8 cellular contexts compared by ENCODE assay signal in the genomic region with DNA sequence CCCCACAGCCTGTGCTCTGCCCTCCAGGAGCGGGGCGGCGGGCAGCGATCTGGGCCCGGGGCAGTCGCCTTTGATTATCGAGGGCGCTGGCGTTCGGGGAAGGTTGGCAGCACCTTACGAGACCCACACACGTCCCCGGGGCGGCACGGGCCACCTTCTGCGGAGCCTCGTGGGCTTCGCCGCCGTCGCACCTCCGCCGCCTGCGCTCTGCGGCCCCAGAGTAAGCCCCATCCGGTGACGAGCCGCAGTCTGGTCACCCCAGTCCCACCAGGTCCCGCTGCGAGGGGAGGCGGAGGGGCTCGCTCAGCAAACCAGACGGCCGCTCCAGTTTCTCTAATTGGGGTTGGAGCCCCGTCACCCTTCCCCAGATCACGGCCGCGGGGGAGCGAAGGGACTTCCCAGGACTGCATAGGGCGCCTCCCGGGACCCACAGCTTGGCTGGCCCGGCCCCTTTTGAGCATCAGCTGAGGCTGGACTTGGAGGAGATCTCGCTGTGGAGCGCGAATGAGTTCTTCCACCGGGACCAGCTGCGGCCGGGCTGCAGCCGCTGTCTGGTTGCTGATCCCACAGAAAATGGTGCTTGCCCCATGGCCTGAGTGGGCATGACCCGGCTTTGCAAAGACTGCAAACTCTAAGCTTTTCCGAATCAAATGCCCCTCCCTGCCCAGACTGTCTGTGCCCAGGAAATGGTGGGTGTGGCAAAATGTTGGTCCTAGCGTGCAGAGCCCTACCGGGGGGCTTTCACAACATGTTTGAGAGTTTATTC. TPM values are rescaled to one million over a fixed set of nuclear protein-coding genes. Genes with fewer than 3 reads are reported as not detected.
A peak's percentile ranks its signal among the peaks of the same experiment; 100 is the strongest.
DNase-seq lines count a peak whose midpoint lies in the region; ATAC-seq and TF ChIP-seq lines count a peak whose summit lies in the region.

No MANE protein-coding gene starts in this region.

- no peaks in the 10 kb centered on the region for H3K9me3 ChIP-seq in heart left ventricle
- H3K9me3 ChIP-seq in psoas muscle, result no peaks in the 10 kb centered on the region

- TF ChIP-seq POLR2A in heart left ventricle (IDR thresholded peaks at IDR 0.05), result no peak

- peak overlapping the region; percentile 94 to 99 (median 97) for H3K27ac ChIP-seq in heart left ventricle
- peak overlapping the region; percentile 81 for H3K27ac ChIP-seq in psoas muscle

- 0 to 1% (median 0%) methylated on average over 12 to 53 of the region's 53 CpGs for WGBS in heart left ventricle, 4 donors
- WGBS in psoas muscle, 3 donors, result 1 to 4% (median 1%) methylated on average over 38 to 53 of the region's 53 CpGs

- TF ChIP-seq CTCF in heart left ventricle (IDR thresholded peaks at IDR 0.05), result no peak
- TF ChIP-seq CTCF in psoas muscle (IDR thresholded peaks at IDR 0.05), result no peak

- peak; percentile 46 for DNase-seq in NK-92 treated with Interleukin-12 subunit alpha and Interleukin-12 subunit beta, amount 100 ng/mL, for 24 hours (lab: John Stamatoyannopoulos, UW)
- no peak for DNase-seq in NK-92 (lab: John Stamatoyannopoulos, UW; ENCODE audit: unreplicated experiment)
- DNase-seq in RPMI7951 (ENCODE audit: low read depth), result peak; percentile 68
- DNase-seq in activated naive CD4-positive, alpha-beta T cell treated with anti-CD3 and anti-CD28 coated beads, Interleukin-2, amount 50 U/mL, for 72 hours (ENCODE audit: low spot score in 2 of 2), result peak in 1 of 2 donors; percentile 34
- DNase-seq in heart left ventricle, result peak; percentile 76 to 89 (median 80)
- DNase-seq in psoas muscle, result peak; percentile 69 to 84
- no peak for DNase-seq in HPDE6-E6E7 (ENCODE audit: extremely low spot score)

- no peaks in the 10 kb centered on the region for H3K9me3 Mint-ChIP-seq in activated naive CD4-positive, alpha-beta T cell treated with anti-CD3 and anti-CD28 coated beads, Interleukin-2, amount 50 U/mL, for 72 hours

- H3K36me3 ChIP-seq in heart left ventricle (peaks cover 0 to 23% (median 10%) of the 10 kb centered on the region in 9 donors), psoas muscle (ENCODE audit: insufficient read depth in 1 of 2, low read depth in 1 of 2) (no peaks in the 10 kb centered on the region)

- H3K27me3 ChIP-seq in heart left ventricle (no peaks in the 10 kb centered on the region), psoas muscle (ENCODE audit: insufficient read depth in 3 of 3, low read length in 2 of 3) (peaks cover 0 to 1% (median 0%) of the 10 kb centered on the region in 3 donors)

- no peak overlapping the region for H3K27ac Mint-ChIP-seq in activated naive CD4-positive, alpha-beta T cell treated with anti-CD3 and anti-CD28 coated beads, Interleukin-2, amount 50 U/mL, for 72 hours

- ATAC-seq in HG02885 (IDR thresholded peaks at IDR 0.05; ENCODE audit: poor library complexity, unreplicated experiment) (peak; percentile 66), heart left ventricle (peak; percentile 59 to 76 (median 72)), psoas muscle (peak; percentile 55 to 72 (median 58))
- ATAC-seq in activated naive CD4-positive, alpha-beta T cell treated with anti-CD3 and anti-CD28 coated beads, Interleukin-2, amount 50 U/mL, for 72 hours, result peak; percentile 70 to 79

- H3K4me3 ChIP-seq in heart left ventricle (peak overlapping the region; percentile 76 to 95 (median 90)), psoas muscle (peak overlapping the region; percentile 79)

- intact Hi-C loops in heart left ventricle (cut with DNase I), result loop anchor here in 7 of 10 donors (2.0 to 5.0 kb wide), 4 partner anchors 27 to 77 kb away; partner anchors contain the start of gene MAPK1IP1L (in 1 of the 7)
- intact Hi-C loops in psoas muscle (cut with DNase I), result loop anchor here in 1 of 2 donors (5.0 kb wide), 1 partner anchor 37 kb away; no protein-coding TSS in a partner anchor

- H3K4me1 ChIP-seq in heart left ventricle (peaks cover 6 to 88% (median 50%) of the 10 kb centered on the region in 12 donors), psoas muscle (no peaks in the 10 kb centered on the region)

- no peaks in the 10 kb centered on the region for H3K36me3 Mint-ChIP-seq in activated naive CD4-positive, alpha-beta T cell treated with anti-CD3 and anti-CD28 coated beads, Interleukin-2, amount 50 U/mL, for 72 hours

RNA-seq across cellular contexts. Expression of gene LGALS3, which starts 0.6 kb away (rescaled TPM):
- 145 and 210 TPM in 2 replicates for total RNA-seq in RPMI7951 (2014; rRNA removed; shearing (Covaris generic))
- 1 to 10 TPM; 1.6 to 8.9 TPM for total RNA-seq in activated naive CD4-positive, alpha-beta T cell treated with anti-CD3 and anti-CD28 coated beads, Interleukin-2, amount 50 U/mL, for 72 hours
- total RNA-seq in heart left ventricle, result 100 to 1,000 TPM; 143 to 372 (median 197) TPM
- polyA plus RNA-seq in heart left ventricle, result 100 to 1,000 TPM; 272 to 311 TPM
- total RNA-seq in psoas muscle, result 10 to 100 TPM; 27.7 to 44.7 (median 38.4) TPM
- 10 to 100 TPM; 45.2 to 71.4 (median 48.6) TPM for polyA plus RNA-seq in psoas muscle

Comparison
In these comparisons a context has a peak if more than half of its experiments do, and no peak if none do; other contexts are left out.
1. DNase-seq: peak in NK-92 treated with Interleukin-12 subunit alpha and Interleukin-12 subunit beta, amount 100 ng/mL, for 24 hours (single experiment), RPMI7951 (single experiment), heart left ventricle (5 of 5) and psoas muscle (2 of 2); none in NK-92 (single experiment) and HPDE6-E6E7 (single experiment).
2. Peak in every context shown above with its lines, with median percentiles within 50 percentile points of each other: ATAC-seq.